In genomic region chr9:115278241-115279035, GRCh38 we compare ENCODE assay signal across 17 cellular contexts.
"Had no signal": no experiment of that assay in that cellular context is flagged by ENCODE, and none has a peak within 500 bp of the region (broad histone marks: within the 10 kb centered on the region; RNA-seq: fewer than 3 reads in every experiment).

No MANE protein-coding gene starts in this region.

- H3K27me3 Mint-ChIP-seq: stimulated activated memory B cell treated with anti-CD40 and anti-IgM and Interleukin-4, amounts not matched to agents 10 μg/mL and 1 μg/mL and 100 μg/mL, for 72 hours had no signal

- H3K4me1 Mint-ChIP-seq: activated CD4-positive, alpha-beta memory T cell treated with anti-CD3 and anti-CD28 coated beads, Interleukin-2, amount 10 ng/mL, durations not matched to agents 7 days and 5 days; activated naive CD4-positive, alpha-beta T cell treated with anti-CD3 and anti-CD28 coated beads, Interleukin-2, amount 50 U/mL, for 24 hours; immature natural killer cell; stimulated activated memory B cell treated with anti-CD40 and anti-IgM and Interleukin-4, amounts not matched to agents 10 μg/mL and 1 μg/mL and 100 μg/mL, for 72 hours had no signal

- H3K9me3 Mint-ChIP-seq: activated CD4-positive, alpha-beta memory T cell treated with anti-CD3 and anti-CD28 coated beads, Interleukin-2, amount 10 ng/mL, durations not matched to agents 7 days and 5 days; activated naive CD4-positive, alpha-beta T cell treated with anti-CD3 and anti-CD28 coated beads, Interleukin-2, amount 50 U/mL, for 24 hours; activated T-cell treated with anti-CD3 and anti-CD28 coated beads, Interleukin-2, amount 50 U/mL, for 24 hours; stimulated activated memory B cell treated with anti-CD40 and anti-IgM and Interleukin-4, amounts not matched to agents 10 μg/mL and 1 μg/mL and 100 μg/mL, for 72 hours; T-helper 1 cell treated with Interleukin-12 subunit alpha and Interleukin-12 subunit beta and Interleukin-4 antibody, amounts not matched to agents 30 μg/mL and 1 μg/mL, for 36 hours had no signal

- ATAC-seq: body of pancreas; heart left ventricle; stimulated activated memory B cell treated with anti-CD40 and anti-IgM and Interleukin-4, amounts not matched to agents 10 μg/mL and 1 μg/mL and 100 μg/mL, for 72 hours had no signal

- H3K27ac Mint-ChIP-seq: activated CD4-positive, alpha-beta memory T cell treated with anti-CD3 and anti-CD28 coated beads, Interleukin-2, amount 10 ng/mL, durations not matched to agents 7 days and 5 days; activated naive CD4-positive, alpha-beta T cell treated with anti-CD3 and anti-CD28 coated beads, Interleukin-2, amount 50 U/mL, for 24 hours; activated T-cell treated with anti-CD3 and anti-CD28 coated beads, Interleukin-2, amount 50 U/mL, for 24 hours; immature natural killer cell; stimulated activated memory B cell treated with anti-CD40 and anti-IgM and Interleukin-4, amounts not matched to agents 10 μg/mL and 1 μg/mL and 100 μg/mL, for 72 hours; T-helper 1 cell treated with Interleukin-12 subunit alpha and Interleukin-12 subunit beta and Interleukin-4 antibody, amounts not matched to agents 30 μg/mL and 1 μg/mL, for 36 hours had no signal

- H3K36me3 ChIP-seq: heart left ventricle, tibial nerve, vagina had no signal

- DNase-seq: activated CD4-positive, alpha-beta memory T cell treated with anti-CD3 and anti-CD28 coated beads, Interleukin-2, amount 10 ng/mL, durations not matched to agents 7 days and 5 days; activated CD4-positive, alpha-beta T cell treated with anti-CD3 and anti-CD28 coated beads for 4 hours; activated effector memory CD4-positive, alpha-beta T cell treated with Interleukin-2 at 50 U/mL for 16 hours; activated T-cell treated with anti-CD3 and anti-CD28 coated beads, Interleukin-2, amount 50 U/mL, for 24 hours; body of pancreas; central memory CD4-positive, alpha-beta T cell; cortex of kidney; effector memory CD4-positive, alpha-beta T cell; heart left ventricle; immature natural killer cell; retina; stimulated activated CD4-positive, alpha-beta T cell treated with anti-CD3 and anti-CD28 coated beads, Interleukin-2, amount 100 ng/mL, for 48 hours had no signal

- H3K36me3 Mint-ChIP-seq: activated naive CD4-positive, alpha-beta T cell treated with anti-CD3 and anti-CD28 coated beads, Interleukin-2, amount 50 U/mL, for 24 hours; immature natural killer cell; stimulated activated memory B cell treated with anti-CD40 and anti-IgM and Interleukin-4, amounts not matched to agents 10 μg/mL and 1 μg/mL and 100 μg/mL, for 72 hours had no signal

- H3K4me3 Mint-ChIP-seq: activated CD4-positive, alpha-beta memory T cell treated with anti-CD3 and anti-CD28 coated beads, Interleukin-2, amount 10 ng/mL, durations not matched to agents 7 days and 5 days; activated naive CD4-positive, alpha-beta T cell treated with anti-CD3 and anti-CD28 coated beads, Interleukin-2, amount 50 U/mL, for 24 hours; activated T-cell treated with anti-CD3 and anti-CD28 coated beads, Interleukin-2, amount 50 U/mL, for 24 hours; immature natural killer cell; stimulated activated memory B cell treated with anti-CD40 and anti-IgM and Interleukin-4, amounts not matched to agents 10 μg/mL and 1 μg/mL and 100 μg/mL, for 72 hours; T-helper 1 cell treated with Interleukin-12 subunit alpha and Interleukin-12 subunit beta and Interleukin-4 antibody, amounts not matched to agents 30 μg/mL and 1 μg/mL, for 36 hours had no signal

- H3K4me3 ChIP-seq: body of pancreas, heart left ventricle, tibial nerve, vagina had no signal

- H3K27ac ChIP-seq: body of pancreas, heart left ventricle, tibial nerve, vagina had no signal

- H3K9me3 ChIP-seq: body of pancreas, tibial nerve, vagina had no signal
